ENCODE assay signal across 1 cellular context in the genomic region with DNA sequence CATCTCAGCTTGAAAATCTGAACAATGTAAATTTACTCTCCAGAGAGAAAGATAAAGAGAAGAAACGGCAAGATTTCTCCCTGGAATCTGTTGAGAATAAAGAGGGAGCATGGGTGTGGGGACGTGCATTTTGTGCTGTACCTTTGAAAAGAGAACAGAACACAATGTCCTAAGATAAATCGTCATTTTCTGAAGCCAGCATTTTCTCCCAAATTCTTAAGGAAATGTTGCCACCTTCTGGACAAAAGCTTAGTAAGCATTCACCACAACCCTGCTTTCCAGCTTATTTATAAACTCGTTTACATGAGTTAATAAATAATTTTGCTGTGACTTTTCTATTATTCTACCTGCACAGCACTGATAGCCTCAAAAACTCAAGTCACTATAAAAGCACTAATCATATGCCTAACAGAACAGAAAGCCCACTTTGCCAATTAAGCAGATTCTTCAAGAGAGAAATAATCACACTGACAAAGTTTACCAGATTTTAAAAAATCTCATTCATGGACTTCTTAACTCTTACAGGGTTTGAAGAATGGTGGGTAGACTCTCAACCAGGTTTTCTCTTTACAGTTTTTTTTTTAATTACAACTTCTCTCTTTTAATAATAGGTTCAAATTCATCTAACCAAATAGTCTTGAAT.
TF ChIP-seq lines count a peak whose summit lies in the region.

No MANE protein-coding gene starts in this region.

TF ChIP-seq in IMR-90, 13 proteins besides CTCF, POLR2A, EP300 and RAD21 (continued from another document):
- TF ChIP-seq BHLHE40 (IDR thresholded peaks at IDR 0.05; ENCODE audit: low read depth, low read length) = no peak
- no peak for TF ChIP-seq FOS (IDR thresholded peaks at IDR 0.05; ENCODE audit: low read depth, low read length)
- TF ChIP-seq MAFK (IDR thresholded peaks at IDR 0.05; ENCODE audit: low read depth, low read length) = 0 out of 2 replicates have a peak, but pooled peaks have one; percentile 14
- TF ChIP-seq CHD1 (IDR thresholded peaks at IDR 0.05; ENCODE audit: low read depth, low read length) = no peak
